In genomic region chr4:16767251-16767650, GRCh38 we compare ENCODE assay signal across 30 cellular contexts.
"Had no signal": no experiment of that assay in that cellular context is flagged by ENCODE, and none has a peak within 500 bp of the region (broad histone marks: within the 10 kb centered on the region; RNA-seq: fewer than 3 reads in every experiment).

No MANE protein-coding gene starts in this region.

- H3K4me3 Mint-ChIP-seq: naive B cell; naive thymus-derived CD8-positive, alpha-beta T cell; nephron; neural crest cell; stimulated activated memory B cell treated with anti-CD40 and anti-IgM and Interleukin-4, amounts not matched to agents 10 μg/mL and 1 μg/mL and 100 μg/mL, for 72 hours; stimulated activated naive CD8-positive, alpha-beta T cell treated with anti-CD3 and anti-CD28 coated beads, Interleukin-15, amount 100 ng/mL, for 72 hours; type B pancreatic cell had no signal

- H3K36me3 Mint-ChIP-seq: naive B cell; naive thymus-derived CD8-positive, alpha-beta T cell; stimulated activated memory B cell treated with anti-CD40 and anti-IgM and Interleukin-4, amounts not matched to agents 10 μg/mL and 1 μg/mL and 100 μg/mL, for 72 hours had no signal

- H3K9me3 Mint-ChIP-seq: naive thymus-derived CD8-positive, alpha-beta T cell; nephron; neural crest cell; stimulated activated naive CD8-positive, alpha-beta T cell treated with anti-CD3 and anti-CD28 coated beads, Interleukin-15, amount 100 ng/mL, for 72 hours had no signal

- H3K27ac ChIP-seq: neutrophil, pancreas, prostate gland, skin epidermis, spleen, suprapubic skin, testis, tibial artery, transverse colon, upper lobe of right lung, uterus had no signal

- DNase-seq: naive B cell; naive thymus-derived CD8-positive, alpha-beta T cell; pancreas; retina; right cardiac atrium; spleen; stimulated activated CD4-positive, alpha-beta T cell treated with anti-CD3 and anti-CD28 coated beads, Interleukin-12 subunit alpha, Interleukin-12 subunit beta, amount 100 ng/mL, for 4 hours; stimulated activated CD4-positive, alpha-beta T cell treated with anti-CD3 and anti-CD28 coated beads, Interleukin-1b, Interleukin-23, amount 100 ng/mL, for 48 hours; stimulated activated CD4-positive, alpha-beta T cell treated with anti-CD3 and anti-CD28 coated beads, Interleukin-4, amount 100 ng/mL, for 1 hour; stimulated activated CD4-positive, alpha-beta T cell treated with anti-CD3 and anti-CD28 coated beads, Interleukin-4, amount 100 ng/mL, for 4 hours; stimulated activated CD8-positive, alpha-beta memory T cell treated with anti-CD3 and anti-CD28 coated beads, Interleukin-4, amount 100 ng/mL, for 48 hours; stimulated activated naive CD4-positive, alpha-beta T cell; stimulated activated naive CD8-positive, alpha-beta T cell treated with anti-CD3 and anti-CD28 coated beads, Interleukin-15, amount 100 ng/mL, for 72 hours; stimulated activated naive CD8-positive, alpha-beta T cell treated with anti-CD3 and anti-CD28 coated beads, Interleukin-15, Interleukin-2, amounts not matched to agents 100 U/mL and 50 U/mL, for 24 hours; substantia nigra; testis; tibial artery; transverse colon; upper lobe of right lung; uterus had no signal

- H3K4me1 Mint-ChIP-seq: naive B cell; naive thymus-derived CD8-positive, alpha-beta T cell; neural crest cell; stimulated activated memory B cell treated with anti-CD40 and anti-IgM and Interleukin-4, amounts not matched to agents 10 μg/mL and 1 μg/mL and 100 μg/mL, for 72 hours; stimulated activated naive CD8-positive, alpha-beta T cell treated with anti-CD3 and anti-CD28 coated beads, Interleukin-15, amount 100 ng/mL, for 72 hours had no signal

- H3K4me3 ChIP-seq: pancreas, prostate gland, skin epidermis, smooth muscle cell, spleen, suprapubic skin, testis, tibial artery, transverse colon, upper lobe of right lung, uterus had no signal

- H3K27ac Mint-ChIP-seq: naive thymus-derived CD8-positive, alpha-beta T cell; stimulated activated memory B cell treated with anti-CD40 and anti-IgM and Interleukin-4, amounts not matched to agents 10 μg/mL and 1 μg/mL and 100 μg/mL, for 72 hours; stimulated activated naive CD8-positive, alpha-beta T cell treated with anti-CD3 and anti-CD28 coated beads, Interleukin-15, amount 100 ng/mL, for 72 hours; type B pancreatic cell had no signal

- ATAC-seq: naive thymus-derived CD8-positive, alpha-beta T cell; pancreas; right cardiac atrium; sciatic nerve; stimulated activated memory B cell treated with anti-CD40 and anti-IgM and Interleukin-4, amounts not matched to agents 10 μg/mL and 1 μg/mL and 100 μg/mL, for 72 hours; stimulated activated naive CD8-positive, alpha-beta T cell treated with anti-CD3 and anti-CD28 coated beads, Interleukin-15, amount 100 ng/mL, for 72 hours; stimulated activated naive CD8-positive, alpha-beta T cell treated with anti-CD3 and anti-CD28 coated beads, Interleukin-15, Interleukin-2, amounts not matched to agents 100 U/mL and 50 U/mL, for 24 hours; upper lobe of right lung had no signal

- H3K27me3 Mint-ChIP-seq: stimulated activated memory B cell treated with anti-CD40 and anti-IgM and Interleukin-4, amounts not matched to agents 10 μg/mL and 1 μg/mL and 100 μg/mL, for 72 hours; stimulated activated naive CD8-positive, alpha-beta T cell treated with anti-CD3 and anti-CD28 coated beads, Interleukin-15, amount 100 ng/mL, for 72 hours had no signal
